In the genomic region with DNA sequence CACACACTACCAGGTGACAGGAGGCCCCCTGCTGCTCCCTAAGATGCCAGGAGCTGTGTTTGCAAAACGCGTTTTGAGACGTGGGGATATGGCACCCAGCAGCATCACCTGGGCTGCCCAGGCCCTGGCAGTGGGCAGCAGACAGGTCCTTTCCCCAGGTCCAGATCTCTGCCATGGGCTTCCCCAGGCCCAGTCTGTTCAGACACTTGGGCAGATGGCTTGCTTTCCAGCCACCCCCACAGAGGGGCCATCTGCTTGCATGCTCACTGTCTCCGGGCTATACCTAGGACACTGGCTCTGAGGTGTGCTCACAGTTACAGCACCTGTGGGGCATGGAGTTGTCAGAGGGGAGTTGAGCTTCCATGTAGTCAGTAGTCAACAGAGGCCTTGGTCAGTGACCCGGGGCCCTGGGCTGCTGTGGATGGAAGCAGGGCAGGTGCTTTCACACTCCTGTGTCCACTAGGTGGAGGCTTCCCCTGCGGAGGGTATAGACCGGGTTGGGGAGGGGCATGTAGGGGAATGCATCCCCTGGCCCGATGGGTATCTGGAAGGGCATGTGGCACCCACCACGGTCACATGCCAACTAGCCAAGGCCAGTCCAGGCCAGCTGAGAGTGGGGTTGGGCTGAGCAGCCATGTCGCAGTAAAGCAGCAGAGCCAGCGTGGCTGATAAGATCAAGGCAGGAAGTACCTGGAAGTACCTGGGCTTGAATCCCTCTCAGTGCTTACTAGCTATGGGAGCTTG, we compare ENCODE assay signal across 21 cellular contexts.
DNase-seq lines count a peak whose midpoint lies in the region; ATAC-seq and TF ChIP-seq lines count a peak whose summit lies in the region.
"Had no signal": no experiment of that assay in that cellular context is flagged by ENCODE, and none has a peak within 500 bp of the region (broad histone marks: within the 10 kb centered on the region; RNA-seq: fewer than 3 reads in every experiment).

No MANE protein-coding gene starts in this region.

- no peaks in the 10 kb centered on the region for H3K36me3 ChIP-seq in Karpas-422 (ENCODE audit: insufficient read depth, low read length)
- H3K36me3 ChIP-seq: BLaER1 treated with 17β-estradiol and CSF1 and Interleukin-3, amounts not matched to agents 10 nM and 100 nM; breast epithelium; right lobe of liver; thyroid gland had no signal

- H3K4me1 Mint-ChIP-seq in osteocyte (ENCODE audit: unreplicated experiment): no peaks in the 10 kb centered on the region
- H3K4me1 Mint-ChIP-seq: neural crest cell had no signal

- H3K4me3 ChIP-seq in Karpas-422 (ENCODE audit: low read length): no peak overlapping the region
- no peak overlapping the region for H3K4me3 ChIP-seq in epithelial cell of esophagus (ENCODE audit: low read length)
- H3K4me3 ChIP-seq: BLaER1 treated with 17β-estradiol and CSF1 and Interleukin-3, amounts not matched to agents 10 nM and 100 nM; breast epithelium; right lobe of liver; thyroid gland had no signal

- H3K27me3 Mint-ChIP-seq in osteocyte (ENCODE audit: unreplicated experiment): no peaks in the 10 kb centered on the region

- DNase-seq in GM10266 (ENCODE audit: extremely low spot score) (no peak), Karpas-422 (peak; percentile 61), epithelial cell of esophagus (ENCODE audit: low read depth) (no peak), osteocyte (ENCODE audit: extremely low spot score, unreplicated experiment) (peak; percentile 77), NCI-H2196 treated with DMSO at 0.1 percent for 48 hours (lab: John Stamatoyannopoulos, UW; ENCODE audit: unreplicated experiment) (no peak)
- DNase-seq: activated CD4-positive, alpha-beta T cell treated with anti-CD3 and anti-CD28 coated beads, Interleukin-2, amount 50 U/mL, for 4 hours; activated T-cell treated with anti-CD3 and anti-CD28 coated beads, Interleukin-2, amount 50 U/mL, for 1 hour; effector CD4-positive, alpha-beta T cell; NCI-H1048; NCI-H2107; right lobe of liver; stimulated activated CD4-positive, alpha-beta T cell treated with anti-CD3 and anti-CD28 coated beads, Interleukin-2, amount 100 ng/mL, for 48 hours; stimulated activated CD8-positive, alpha-beta memory T cell treated with anti-CD3 and anti-CD28 coated beads, Interleukin-4, amount 100 ng/mL, for 48 hours; thyroid gland had no signal

- no peak overlapping the region for H3K27ac ChIP-seq in Karpas-422 (ENCODE audit: low read length)
- H3K27ac ChIP-seq: BLaER1 treated with 17β-estradiol and CSF1 and Interleukin-3, amounts not matched to agents 10 nM and 100 nM; right lobe of liver; thyroid gland had no signal

- no peaks in the 10 kb centered on the region for H3K79me2 ChIP-seq in Karpas-422 (ENCODE audit: low read length)

- H4K20me1 ChIP-seq in Karpas-422 (ENCODE audit: insufficient read depth, low read depth, low read length): no peaks in the 10 kb centered on the region
- H4K20me1 ChIP-seq: BLaER1 treated with 17β-estradiol and CSF1 and Interleukin-3, amounts not matched to agents 10 nM and 100 nM had no signal

- no peaks in the 10 kb centered on the region for H3K36me3 Mint-ChIP-seq in osteocyte (ENCODE audit: unreplicated experiment)
- H3K36me3 Mint-ChIP-seq: activated naive CD8-positive, alpha-beta T cell had no signal

- no peak overlapping the region for H3K4me2 ChIP-seq in Karpas-422 (ENCODE audit: low read depth, low read length, poor library complexity, severe bottlenecking)

- no peaks in the 10 kb centered on the region for H3K27me3 ChIP-seq in Karpas-422 (ENCODE audit: low read length)
- H3K27me3 ChIP-seq: BLaER1 treated with 17β-estradiol and CSF1 and Interleukin-3, amounts not matched to agents 10 nM and 100 nM; breast epithelium; right lobe of liver; thyroid gland had no signal

- H3K9me3 ChIP-seq in Karpas-422 (ENCODE audit: low read length): no peaks in the 10 kb centered on the region
- H3K9me3 ChIP-seq: BLaER1 treated with 17β-estradiol and CSF1 and Interleukin-3, amounts not matched to agents 10 nM and 100 nM; right lobe of liver; thyroid gland had no signal

- peaks cover 42% of the 10 kb centered on the region for H3K4me1 ChIP-seq in Karpas-422 (ENCODE audit: low read length)
- H3K4me1 ChIP-seq: breast epithelium, right lobe of liver, thyroid gland had no signal

- H3K4me3 Mint-ChIP-seq in osteocyte (ENCODE audit: unreplicated experiment): no peak overlapping the region
- H3K4me3 Mint-ChIP-seq: activated naive CD8-positive, alpha-beta T cell; neural crest cell had no signal

- H3K9ac ChIP-seq in Karpas-422 (ENCODE audit: low read length): no peak overlapping the region

- H3K27ac Mint-ChIP-seq in osteocyte (ENCODE audit: unreplicated experiment): no peak overlapping the region
- H3K27ac Mint-ChIP-seq: activated naive CD8-positive, alpha-beta T cell had no signal

- no peaks in the 10 kb centered on the region for H3K9me2 ChIP-seq in Karpas-422 (replicated peaks; ENCODE audit: insufficient read depth, low read length)

- no peak overlapping the region for H2AFZ ChIP-seq in Karpas-422 (ENCODE audit: low read length)

- ATAC-seq in HG03442 (IDR thresholded peaks at IDR 0.05; ENCODE audit: unreplicated experiment) (no peak), GM21447 (IDR thresholded peaks at IDR 0.05; ENCODE audit: unreplicated experiment) (no peak), HG02588 (IDR thresholded peaks at IDR 0.05; ENCODE audit: unreplicated experiment) (no peak)

- peaks cover 9% of the 10 kb centered on the region for H3K9me3 Mint-ChIP-seq in osteocyte (ENCODE audit: unreplicated experiment)
- H3K9me3 Mint-ChIP-seq: neural crest cell had no signal

- TF ChIP-seq CTCF in GM10266 (IDR thresholded peaks at IDR 0.05; ENCODE audit: control insufficient read depth, insufficient read depth, low read depth, missing control alignments) (peak; percentile 36), epithelial cell of esophagus (IDR thresholded peaks at IDR 0.05; ENCODE audit: insufficient read depth, low read depth, low read length, missing control alignments) (peak; percentile 1), osteocyte (IDR thresholded peaks at IDR 0.05) (no peak)

Comparison
In these comparisons a context has a peak if more than half of its experiments do, and no peak if none do; other contexts are left out.
1. DNase-seq: peak in Karpas-422 (single experiment) and osteocyte (single experiment); none in GM10266 (single experiment), epithelial cell of esophagus (single experiment) and NCI-H2196 treated with DMSO at 0.1 percent for 48 hours (single experiment).